Comparison of ENCODE assay signal across 8 cellular contexts in the genomic region with DNA sequence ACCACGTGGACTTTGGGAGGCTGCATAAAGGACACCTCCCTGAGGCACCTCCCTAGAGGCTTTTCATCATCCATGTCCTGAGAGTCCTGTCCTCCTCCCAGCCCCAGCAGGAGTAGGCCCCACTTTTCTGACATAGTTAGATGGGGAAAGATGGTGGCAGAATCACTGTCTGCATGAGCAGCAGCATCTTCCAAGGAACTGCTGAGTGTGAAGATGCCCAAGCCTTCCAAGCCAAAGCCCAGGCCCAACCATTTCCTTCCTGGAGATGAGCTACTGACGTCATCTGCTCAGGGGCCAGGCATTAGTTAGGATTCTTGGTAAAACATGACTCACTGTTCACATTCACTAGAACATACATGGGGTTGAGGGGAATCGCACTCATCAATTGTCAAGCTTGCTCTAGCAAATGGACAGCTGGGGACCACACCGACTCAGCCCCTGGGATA. TPM values are rescaled to one million over a fixed set of nuclear protein-coding genes. Genes with fewer than 3 reads are reported as not detected.
DNase-seq lines count a peak whose midpoint lies in the region; ATAC-seq lines count a peak whose summit lies in the region.

No MANE protein-coding gene starts in this region.

- H3K4me2 ChIP-seq in BLaER1: peak overlapping the region; percentile 85

- H3K27me3 ChIP-seq in BLaER1: no peaks in the 10 kb centered on the region

- H3K4me3 ChIP-seq in BLaER1: no peak overlapping the region; the same call in 1 of the 2 replicates

- ATAC-seq in activated naive CD8-positive, alpha-beta T cell treated with anti-CD3 and anti-CD28 coated beads, Interleukin-2, amount 10 ng/mL, durations not matched to agents 7 days and 5 days (ENCODE audit: low read depth): peak; percentile 66
- no peak for ATAC-seq in HG02870 (IDR thresholded peaks at IDR 0.05; ENCODE audit: unreplicated experiment)

- H3K36me3 ChIP-seq in BLaER1: no peaks in the 10 kb centered on the region

- peak overlapping the region; percentile 18 for H3K4me3 Mint-ChIP-seq in activated naive CD8-positive, alpha-beta T cell treated with anti-CD3 and anti-CD28 coated beads, Interleukin-2, amount 10 ng/mL, durations not matched to agents 7 days and 5 days

- 0 out of 2 replicates have a peak overlapping the region, but pooled peaks have one; percentile 15 for H3K9ac ChIP-seq in BLaER1

- no peaks in the 10 kb centered on the region for H3K27me3 Mint-ChIP-seq in activated naive CD8-positive, alpha-beta T cell treated with anti-CD3 and anti-CD28 coated beads, Interleukin-2, amount 10 ng/mL, durations not matched to agents 7 days and 5 days

- no peaks in the 10 kb centered on the region for H3K9me3 ChIP-seq in BLaER1

- in situ Hi-C loops in KBM-7 (cut with MboI; ENCODE audit: low pct_unique_long_range_greater_than_20kb, low sequenced_read_pairs): no loop called here

- peaks cover 58% of the 10 kb centered on the region for H3K4me1 ChIP-seq in BLaER1

- peak; percentile 47 for DNase-seq in KBM-7
- DNase-seq in activated naive CD8-positive, alpha-beta T cell treated with anti-CD3 and anti-CD28 coated beads, Interleukin-2, amount 10 ng/mL, durations not matched to agents 7 days and 5 days: no peak
- DNase-seq in mesenteric fat pad (ENCODE audit: low spot score): peak; percentile 35
- no peak for DNase-seq in T-helper 9 cell
- DNase-seq in SHP77 (lab: John Stamatoyannopoulos, UW): no peak
- DNase-seq in NCI-H774 (lab: John Stamatoyannopoulos, UW): no peak

- H3K4me1 Mint-ChIP-seq in activated naive CD8-positive, alpha-beta T cell treated with anti-CD3 and anti-CD28 coated beads, Interleukin-2, amount 10 ng/mL, durations not matched to agents 7 days and 5 days: peaks cover 33% of the 10 kb centered on the region

- POLR2A ChIA-PET in activated naive CD8-positive, alpha-beta T cell treated with anti-CD3 and anti-CD28 coated beads, Interleukin-2, amount 10 ng/mL, durations not matched to agents 7 days and 5 days (lab: Charles Lee): interaction anchor here (0.5 to 1.8 kb wide), 4 partner anchors 13 to 60 kb away, joined by 3 to 7 read pairs (median 4); no protein-coding TSS in a partner anchor

- peak overlapping the region; percentile 78 for H3K27ac Mint-ChIP-seq in activated naive CD8-positive, alpha-beta T cell treated with anti-CD3 and anti-CD28 coated beads, Interleukin-2, amount 10 ng/mL, durations not matched to agents 7 days and 5 days

- peaks cover 7% of the 10 kb centered on the region; the same call in 1 of the 2 replicates for H4K20me1 ChIP-seq in BLaER1

- H3K27ac ChIP-seq in BLaER1: peak overlapping the region; percentile 24; the same call in 1 of the 2 replicates

- no peaks in the 10 kb centered on the region for H3K9me3 Mint-ChIP-seq in activated naive CD8-positive, alpha-beta T cell treated with anti-CD3 and anti-CD28 coated beads, Interleukin-2, amount 10 ng/mL, durations not matched to agents 7 days and 5 days

- H3K36me3 Mint-ChIP-seq in activated naive CD8-positive, alpha-beta T cell treated with anti-CD3 and anti-CD28 coated beads, Interleukin-2, amount 10 ng/mL, durations not matched to agents 7 days and 5 days: peaks cover 8% of the 10 kb centered on the region

RNA-seq across cellular contexts. Expression of a gene that starts 37.3 kb away (rescaled TPM):
- total RNA-seq in activated naive CD8-positive, alpha-beta T cell treated with anti-CD3 and anti-CD28 coated beads, Interleukin-2, amount 10 ng/mL, durations not matched to agents 7 days and 5 days: 10 to 100 TPM; 13.9 to 14.3 TPM
- total RNA-seq in mesenteric fat pad: 9.8 TPM

RNA-seq across cellular contexts. Expression of a gene that starts 47.8 kb away (rescaled TPM):
- 100 to 1,000 TPM; 200 to 215 TPM for total RNA-seq in activated naive CD8-positive, alpha-beta T cell treated with anti-CD3 and anti-CD28 coated beads, Interleukin-2, amount 10 ng/mL, durations not matched to agents 7 days and 5 days
- 105 TPM for total RNA-seq in mesenteric fat pad

Comparison
In these comparisons a context has a peak if more than half of its experiments do, and no peak if none do; other contexts are left out.
1. DNase-seq: peak in KBM-7 (single experiment) and mesenteric fat pad (single experiment); none in activated naive CD8-positive, alpha-beta T cell treated with anti-CD3 and anti-CD28 coated beads, Interleukin-2, amount 10 ng/mL, durations not matched to agents 7 days and 5 days (single experiment), T-helper 9 cell (single experiment), SHP77 (0 of 2) and NCI-H774 (single experiment).